ENCODE assay signal across 8 cellular contexts in the genomic region with DNA sequence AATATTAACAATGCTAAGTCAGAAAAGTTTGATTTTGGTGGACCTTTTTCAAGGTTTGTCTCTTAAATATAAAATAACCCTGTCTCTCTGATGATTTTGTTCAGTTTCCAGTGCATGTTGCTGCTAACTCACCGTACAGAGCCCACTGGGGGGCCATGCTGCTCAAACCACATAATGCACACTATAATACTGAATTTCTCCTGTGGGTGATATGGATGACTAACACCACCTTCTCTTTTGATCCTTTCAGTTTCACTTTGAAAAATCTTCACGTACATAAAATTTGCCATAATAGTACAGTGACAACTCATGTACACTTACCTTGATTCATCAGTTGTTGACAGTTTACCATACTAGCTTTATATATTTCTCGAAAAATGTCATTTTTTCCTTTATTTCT.
DNase-seq lines count a peak whose midpoint lies in the region; ATAC-seq and TF ChIP-seq lines count a peak whose summit lies in the region.

No MANE protein-coding gene starts in this region.

- H3K27me3 Mint-ChIP-seq in activated T-helper 17 cell treated with anti-CD3 and anti-CD28 coated beads, Interleukin-2, amount 50 U/mL, for 72 hours, result peaks cover 3% of the 10 kb centered on the region

- no peaks in the 10 kb centered on the region for H3K9me3 Mint-ChIP-seq in activated T-helper 17 cell treated with anti-CD3 and anti-CD28 coated beads, Interleukin-2, amount 50 U/mL, for 72 hours

- peaks cover 13% of the 10 kb centered on the region for H3K4me1 Mint-ChIP-seq in activated T-helper 17 cell treated with anti-CD3 and anti-CD28 coated beads, Interleukin-2, amount 50 U/mL, for 72 hours

- H3K27ac Mint-ChIP-seq in activated T-helper 17 cell treated with anti-CD3 and anti-CD28 coated beads, Interleukin-2, amount 50 U/mL, for 72 hours, result peak overlapping the region; percentile 57

- DNase-seq in activated CD4-positive, alpha-beta T cell treated with anti-CD3 and anti-CD28 coated beads for 48 hours, result peak; percentile 22
- no peak for DNase-seq in activated CD4-positive, alpha-beta T cell treated with anti-CD3 and anti-CD28 coated beads for 1 hour
- peak; percentile 25 for DNase-seq in stimulated activated CD8-positive, alpha-beta memory T cell treated with anti-CD3 and anti-CD28 coated beads, Interleukin-4, amount 100 ng/mL, for 48 hours
- DNase-seq in iPS-NIHi11 (ENCODE audit: low spot score) (no peak), amniotic stem cell (lab: John Stamatoyannopoulos, UW) (no peak), BE2C (no peak)

- H3K4me3 Mint-ChIP-seq in activated T-helper 17 cell treated with anti-CD3 and anti-CD28 coated beads, Interleukin-2, amount 50 U/mL, for 72 hours, result peak overlapping the region; percentile 48

- no peaks in the 10 kb centered on the region for H3K36me3 Mint-ChIP-seq in activated T-helper 17 cell treated with anti-CD3 and anti-CD28 coated beads, Interleukin-2, amount 50 U/mL, for 72 hours (ENCODE audit: low read depth)

- TF ChIP-seq CTCF in BE2C (IDR thresholded peaks at IDR 0.05; ENCODE audit: low read depth, low read length), result no peak

- H3K36me3 ChIP-seq in BE2C, result no peaks in the 10 kb centered on the region

- H3K4me1 ChIP-seq in BE2C, result no peaks in the 10 kb centered on the region

- no peaks in the 10 kb centered on the region for H3K9me3 ChIP-seq in BE2C

- no peaks in the 10 kb centered on the region for H3K27me3 ChIP-seq in BE2C

- ATAC-seq in HG03432 (IDR thresholded peaks at IDR 0.05; ENCODE audit: unreplicated experiment), result peak; percentile 89
- peak; percentile 96 for ATAC-seq in activated T-helper 17 cell treated with anti-CD3 and anti-CD28 coated beads, Interleukin-2, amount 50 U/mL, for 72 hours (replicated peaks)

- H3K4me3 ChIP-seq in BE2C (ENCODE audit: low read depth, low read length), result no peak overlapping the region

Comparison
In these comparisons a context has a peak if more than half of its experiments do, and no peak if none do; other contexts are left out.
1. DNase-seq: peak in activated CD4-positive, alpha-beta T cell treated with anti-CD3 and anti-CD28 coated beads for 48 hours (single experiment) and stimulated activated CD8-positive, alpha-beta memory T cell treated with anti-CD3 and anti-CD28 coated beads, Interleukin-4, amount 100 ng/mL, for 48 hours (single experiment); none in activated CD4-positive, alpha-beta T cell treated with anti-CD3 and anti-CD28 coated beads for 1 hour (single experiment), iPS-NIHi11 (single experiment), amniotic stem cell (single experiment) and BE2C (single experiment).